14 cellular contexts compared by ENCODE assay signal in genomic region chr3:172257638-172258400, GRCh38.
DNase-seq lines count a peak whose midpoint lies in the region; ATAC-seq and TF ChIP-seq lines count a peak whose summit lies in the region.
"Had no signal": no experiment of that assay in that cellular context is flagged by ENCODE, and none has a peak within 500 bp of the region (broad histone marks: within the 10 kb centered on the region; RNA-seq: fewer than 3 reads in every experiment).

No MANE protein-coding gene starts in this region.

- H3K4me1 ChIP-seq in IMR-90 (ENCODE audit: control insufficient read depth, insufficient read depth, low read length) (peaks cover 23% of the 10 kb centered on the region), muscle layer of colon (ENCODE audit: insufficient read depth, low read length) (peaks cover 33% of the 10 kb centered on the region)

- H3K27ac ChIP-seq in IMR-90 (ENCODE audit: insufficient read depth, low read length): peak overlapping the region; percentile 52
- H3K27ac ChIP-seq in muscle layer of colon (ENCODE audit: low read depth, low read length): peak overlapping the region; percentile 10
- peak overlapping the region; percentile 31 for H3K27ac ChIP-seq in temporal lobe (ENCODE audit: low read depth, low read length)
- H3K27ac ChIP-seq: KMS-11 had no signal

- H3K4me3 Mint-ChIP-seq in chondrocyte (ENCODE audit: unreplicated experiment): no peak overlapping the region
- H3K4me3 Mint-ChIP-seq: CD8-positive, alpha-beta T cell; stimulated activated naive CD8-positive, alpha-beta T cell treated with anti-CD3 and anti-CD28 coated beads, Interleukin-15, Interleukin-2, amounts not matched to agents 100 ng/mL and 50 ng/mL, for 24 hours had no signal

- no peak for TF ChIP-seq CTCF in IMR-90 (conservative IDR thresholded peaks at IDR 0.05; ENCODE audit: low read depth, low read length)
- TF ChIP-seq CTCF in chondrocyte (IDR thresholded peaks at IDR 0.05): no peak

- peak overlapping the region; percentile 10; the same call in 1 of the 2 replicates for H3K4me2 ChIP-seq in IMR-90 (ENCODE audit: low read depth, low read length)
- H3K4me2 ChIP-seq: KMS-11 had no signal

- H4K5ac ChIP-seq in IMR-90 (ENCODE audit: low read depth, low read length): peak overlapping the region; percentile 49

- peaks cover 86% of the 10 kb centered on the region for H3K4me1 Mint-ChIP-seq in chondrocyte (ENCODE audit: low read depth)

- peak overlapping the region; percentile 34; the same call in 1 of the 2 replicates for H2AK5ac ChIP-seq in IMR-90 (ENCODE audit: low read depth, low read length)

- no peaks in the 10 kb centered on the region for H3K9me3 Mint-ChIP-seq in chondrocyte (ENCODE audit: low read depth)
- H3K9me3 Mint-ChIP-seq: CD8-positive, alpha-beta T cell had no signal

- in situ Hi-C loops in IMR-90 (cut with MboI; ENCODE audit: low sequenced_read_pairs): no loop called here

- H3K56ac ChIP-seq in IMR-90 (ENCODE audit: extremely low read depth, insufficient read depth, low read length): no peak overlapping the region

- no peak for TF ChIP-seq RAD21 in IMR-90 (IDR thresholded peaks at IDR 0.05; ENCODE audit: low read length)

- H3K23ac ChIP-seq in IMR-90 (ENCODE audit: low read depth, low read length): peak overlapping the region; percentile 6

- peak overlapping the region; percentile 75 for H2BK5ac ChIP-seq in IMR-90 (ENCODE audit: low read depth, low read length, poor library complexity, severe bottlenecking)

- H3K4me3 ChIP-seq in IMR-90 (ENCODE audit: insufficient read depth, low read depth, low read length): no peak overlapping the region
- H3K4me3 ChIP-seq in muscle layer of colon (ENCODE audit: low read depth in 1 of 2, low read length in 2 of 2): no peak overlapping the region

- no peaks in the 10 kb centered on the region for H3K9me3 ChIP-seq in IMR-90 (ENCODE audit: control insufficient read depth, insufficient read depth, low read length)
- no peaks in the 10 kb centered on the region for H3K9me3 ChIP-seq in muscle layer of colon (ENCODE audit: low read length)

- H3K4ac ChIP-seq in IMR-90 (ENCODE audit: low read depth, low read length): peak overlapping the region; percentile 75

- no peak overlapping the region for H2AFZ ChIP-seq in IMR-90 (replicated peaks; ENCODE audit: low read length, poor library complexity)

- no peak overlapping the region for H2AK9ac ChIP-seq in IMR-90 (replicated peaks; ENCODE audit: low read depth, low read length, poor library complexity)

- peak overlapping the region; percentile 40 for H3K14ac ChIP-seq in IMR-90 (replicated peaks; ENCODE audit: low read depth, low read length)

- TF ChIP-seq POLR2A in IMR-90 (IDR thresholded peaks at IDR 0.05; ENCODE audit: low read depth, low read length): no peak

- peak overlapping the region; percentile 55 for H2BK120ac ChIP-seq in IMR-90 (ENCODE audit: low read depth, low read length)

- H2BK15ac ChIP-seq in IMR-90 (ENCODE audit: low read depth, low read length): no peak overlapping the region; the same call in 2 of the 3 replicates

- H3K18ac ChIP-seq in IMR-90 (ENCODE audit: low read depth, low read length): peak overlapping the region; percentile 88

- no TSS peak for BruUV-seq in IMR-90 (replicated peaks; lab: Mats Ljungman, UMichigan)

- H3K36me3 ChIP-seq in IMR-90 (ENCODE audit: control insufficient read depth, insufficient read depth, low read length) (peaks cover 34% of the 10 kb centered on the region), muscle layer of colon (ENCODE audit: insufficient read depth, low read length) (peaks cover 3% of the 10 kb centered on the region)

- no CpG with 5 or more reads among the region's 8 CpGs for WGBS in IMR-90 (ENCODE audit: extremely low coverage in 2 of 2, insufficient read length in 1 of 2), 2 experiments

- H3K27ac Mint-ChIP-seq in chondrocyte (ENCODE audit: unreplicated experiment): peak overlapping the region; percentile 94
- H3K27ac Mint-ChIP-seq: CD8-positive, alpha-beta T cell; stimulated activated naive CD8-positive, alpha-beta T cell treated with anti-CD3 and anti-CD28 coated beads, Interleukin-15, Interleukin-2, amounts not matched to agents 100 ng/mL and 50 ng/mL, for 24 hours had no signal

- H3K9ac ChIP-seq in IMR-90 (ENCODE audit: low read depth, low read length) (no peak overlapping the region), muscle layer of colon (ENCODE audit: low read length) (no peak overlapping the region)
- H3K9ac ChIP-seq: KMS-11 had no signal

- H3K9me1 ChIP-seq in IMR-90 (ENCODE audit: insufficient read depth, low read length): peaks cover 19% of the 10 kb centered on the region

- intact Hi-C loops in IMR-90 (cut with micrococcal nuclease): no loop called here

- no peaks in the 10 kb centered on the region for H3K27me3 Mint-ChIP-seq in chondrocyte (ENCODE audit: low read depth)
- H3K27me3 Mint-ChIP-seq: stimulated activated naive CD8-positive, alpha-beta T cell treated with anti-CD3 and anti-CD28 coated beads, Interleukin-15, Interleukin-2, amounts not matched to agents 100 ng/mL and 50 ng/mL, for 24 hours had no signal

- peak; percentile 71 for DNase-seq in IMR-90
- no peak for DNase-seq in chondrocyte (ENCODE audit: low spot score)
- DNase-seq in MV-4-11 (lab: John Stamatoyannopoulos, UW): no peak
- no peak for DNase-seq in NCI-H345 (lab: John Stamatoyannopoulos, UW)
- DNase-seq: CD8-positive, alpha-beta T cell; cerebellar nuclear complex; NCI-H2029 treated with DMSO at 0.1 percent for 48 hours had no signal

- peak overlapping the region; percentile 74 for H4K91ac ChIP-seq in IMR-90 (ENCODE audit: insufficient read depth, low read depth, low read length)

- H3K27me3 ChIP-seq in IMR-90 (ENCODE audit: control insufficient read depth, insufficient read depth, low read length) (no peaks in the 10 kb centered on the region), muscle layer of colon (ENCODE audit: control insufficient read depth in 1 of 2, insufficient read depth in 2 of 2, low read length in 2 of 2) (no peaks in the 10 kb centered on the region)

- H2BK20ac ChIP-seq in IMR-90 (ENCODE audit: low read depth, low read length): peak overlapping the region; percentile 38; the same call in 1 of the 2 replicates

- CTCF ChIA-PET in IMR-90 (lab: Yijun Ruan, JAX): no interaction called here

- peaks cover 16% of the 10 kb centered on the region for H4K20me1 ChIP-seq in IMR-90 (ENCODE audit: insufficient read depth, low read length)

- dilution Hi-C loops in IMR-90 (cut with HindIII; ENCODE audit: low sequenced_read_pairs, unreplicated experiment): no loop called here

- H3K36me3 Mint-ChIP-seq in chondrocyte (ENCODE audit: low read depth): peaks cover 13% of the 10 kb centered on the region

- peak overlapping the region; percentile 62 to 70; a peak in 2 of 4 replicates for H4K8ac ChIP-seq in IMR-90 (ENCODE audit: low read depth in 2 of 2, low read length in 2 of 2)

- POLR2A ChIA-PET in IMR-90 (lab: Charles Lee; ENCODE audit: unreplicated experiment): no interaction called here

- ATAC-seq in IMR-90 (ENCODE audit: low read depth): peak; percentile 45
- ATAC-seq in GM21423 (IDR thresholded peaks at IDR 0.05; ENCODE audit: unreplicated experiment): no peak
- ATAC-seq in HG02571 (IDR thresholded peaks at IDR 0.05; ENCODE audit: unreplicated experiment): no peak
- ATAC-seq: activated CD4-positive, CD25-positive, alpha-beta regulatory T cell treated with anti-CD3 and anti-CD28 coated beads, Interleukin-2, amount 50 U/mL, for 24 hours; CD8-positive, alpha-beta T cell had no signal

- H3K79me1 ChIP-seq in IMR-90 (ENCODE audit: low read depth in 1 of 2, low read length in 2 of 2): peaks cover 39 to 68% of the 10 kb centered on the region in 2 experiments

TF ChIP-seq in IMR-90, 13 proteins besides CTCF, POLR2A, EP300 and RAD21:
- TF ChIP-seq RCOR1 (IDR thresholded peaks at IDR 0.05; ENCODE audit: insufficient replicate concordance, low read length) (no peak), MXI1 (IDR thresholded peaks at IDR 0.05; ENCODE audit: borderline replicate concordance, low read depth, low read length) (no peak), ELK1 (IDR thresholded peaks at IDR 0.05; ENCODE audit: borderline replicate concordance, low read depth, low read length) (no peak), FOS (IDR thresholded peaks at IDR 0.05; ENCODE audit: low read depth, low read length) (no peak), CHD1 (IDR thresholded peaks at IDR 0.05; ENCODE audit: low read depth, low read length) (no peak), USF2 (IDR thresholded peaks at IDR 0.05; ENCODE audit: low read depth, low read length) (no peak), NFE2L2 (IDR thresholded peaks at IDR 0.05; ENCODE audit: low read depth, low read length) (no peak), SMC3 (IDR thresholded peaks at IDR 0.05; ENCODE audit: low read depth, low read length) (no peak), MAFK (IDR thresholded peaks at IDR 0.05; ENCODE audit: low read depth, low read length) (no peak), RFX5 (IDR thresholded peaks at IDR 0.05; ENCODE audit: low read depth, low read length) (no peak)
TF ChIP-seq in IMR-90: peak in this region for 0.
